19 cellular contexts compared by ENCODE assay signal in genomic region chr3:112579697-112580096, GRCh38. TPM values are rescaled to one million over a fixed set of nuclear protein-coding genes. Genes with fewer than 3 reads are reported as not detected.
DNase-seq lines count a peak whose midpoint lies in the region; ATAC-seq and TF ChIP-seq lines count a peak whose summit lies in the region.
"Had no signal": no experiment of that assay in that cellular context is flagged by ENCODE, and none has a peak within 500 bp of the region (broad histone marks: within the 10 kb centered on the region; RNA-seq: fewer than 3 reads in every experiment).

No MANE protein-coding gene starts in this region.

- peak overlapping the region; percentile 85 for H3K27ac ChIP-seq in ACC112 (ENCODE audit: low read depth, low read length)
- H3K27ac ChIP-seq in neutrophil = peak overlapping the region; percentile 73
- H3K27ac ChIP-seq in hepatocyte = no peak overlapping the region
- H3K27ac ChIP-seq: lower lobe of right lung, prostate gland had no signal

- WGBS in hepatocyte (ENCODE audit: low lambda C conversion rate, missing lambda C conversion rate) = 96% methylated on average over 3 of the region's 3 CpGs

- no peaks in the 10 kb centered on the region for H3K9me3 Mint-ChIP-seq in HFFc6
- no peaks in the 10 kb centered on the region for H3K9me3 Mint-ChIP-seq in dendritic cell treated with granulocyte-macrophage colony-stimulating factor and Interleukin-4, amounts not matched to agents 40 ng/mL and 50 ng/mL, for 4 days
- no peaks in the 10 kb centered on the region for H3K9me3 Mint-ChIP-seq in progenitor cell of endocrine pancreas (ENCODE audit: low read depth)
- H3K9me3 Mint-ChIP-seq: activated T-helper 17 cell treated with anti-CD3 and anti-CD28 coated beads, Interleukin-2, amount 50 U/mL, for 72 hours; naive thymus-derived CD4-positive, alpha-beta T cell had no signal

- H3K27me3 Mint-ChIP-seq in HFFc6 (ENCODE audit: insufficient read depth) (no peaks in the 10 kb centered on the region), progenitor cell of endocrine pancreas (no peaks in the 10 kb centered on the region)
- H3K27me3 Mint-ChIP-seq in dendritic cell treated with granulocyte-macrophage colony-stimulating factor and Interleukin-4, amounts not matched to agents 40 ng/mL and 50 ng/mL, for 4 days = no peaks in the 10 kb centered on the region
- H3K27me3 Mint-ChIP-seq: activated T-helper 17 cell treated with anti-CD3 and anti-CD28 coated beads, Interleukin-2, amount 50 U/mL, for 72 hours; naive thymus-derived CD4-positive, alpha-beta T cell; T-helper 17 cell had no signal

- no peaks in the 10 kb centered on the region for H4K20me1 ChIP-seq in hepatocyte (ENCODE audit: insufficient read depth, poor library complexity, severe bottlenecking)

- peaks cover 10% of the 10 kb centered on the region for H3K36me3 Mint-ChIP-seq in HFFc6 (ENCODE audit: low read depth)
- H3K36me3 Mint-ChIP-seq in dendritic cell treated with granulocyte-macrophage colony-stimulating factor and Interleukin-4, amounts not matched to agents 40 ng/mL and 50 ng/mL, for 4 days (ENCODE audit: low read depth) = peaks cover 41% of the 10 kb centered on the region
- peaks cover 4% of the 10 kb centered on the region for H3K36me3 Mint-ChIP-seq in progenitor cell of endocrine pancreas (ENCODE audit: insufficient read depth)

- H3K9me2 ChIP-seq in hepatocyte (replicated peaks; ENCODE audit: insufficient read depth) = no peaks in the 10 kb centered on the region

- H3K27ac Mint-ChIP-seq in HFFc6 (peak overlapping the region; percentile 79), progenitor cell of endocrine pancreas (no peak overlapping the region)
- peak overlapping the region; percentile 35 for H3K27ac Mint-ChIP-seq in dendritic cell treated with granulocyte-macrophage colony-stimulating factor and Interleukin-4, amounts not matched to agents 40 ng/mL and 50 ng/mL, for 4 days
- H3K27ac Mint-ChIP-seq: activated T-helper 17 cell treated with anti-CD3 and anti-CD28 coated beads, Interleukin-2, amount 50 U/mL, for 72 hours; T-helper 17 cell had no signal

- no peak for TF ChIP-seq CTCF in HFFc6 (IDR thresholded peaks at IDR 0.05)
- TF ChIP-seq CTCF in neutrophil (IDR thresholded peaks at IDR 0.05) = no peak
- no peak for TF ChIP-seq CTCF in hepatocyte (IDR thresholded peaks at IDR 0.05; ENCODE audit: poor library complexity)
- TF ChIP-seq CTCF in progenitor cell of endocrine pancreas (IDR thresholded peaks at IDR 0.05; ENCODE audit: unreplicated experiment) = no peak

- H3K4me3 ChIP-seq in ACC112 (ENCODE audit: low read depth, low read length) = no peak overlapping the region
- H3K4me3 ChIP-seq in neutrophil (ENCODE audit: low read depth in 1 of 2, low read length in 1 of 2) = no peak overlapping the region
- H3K4me3 ChIP-seq in hepatocyte = no peak overlapping the region
- H3K4me3 ChIP-seq: GM12878, lower lobe of right lung, prostate gland had no signal

- H3K4me1 Mint-ChIP-seq in HFFc6 (ENCODE audit: low read depth) (peaks cover 32% of the 10 kb centered on the region), progenitor cell of endocrine pancreas (ENCODE audit: low read depth) (no peaks in the 10 kb centered on the region)
- peaks cover 14% of the 10 kb centered on the region for H3K4me1 Mint-ChIP-seq in dendritic cell treated with granulocyte-macrophage colony-stimulating factor and Interleukin-4, amounts not matched to agents 40 ng/mL and 50 ng/mL, for 4 days (ENCODE audit: low read depth)

- DNase-seq in HFFc6 (peak; percentile 76), islet precursor cell (no peak), hepatocyte (ENCODE audit: low spot score) (no peak), progenitor cell of endocrine pancreas (ENCODE audit: low spot score, unreplicated experiment) (no peak)
- DNase-seq: lower lobe of right lung; naive thymus-derived CD4-positive, alpha-beta T cell; NCI-H1048; NCI-H2081; NCI-H510A; SHP77; stimulated activated naive CD4-positive, alpha-beta T cell; T-helper 17 cell had no signal

- H3K36me3 ChIP-seq in ACC112 (ENCODE audit: insufficient read depth, low read length) (peaks cover 4% of the 10 kb centered on the region; the same call in 1 of the 2 replicates), neutrophil (peaks cover 42% of the 10 kb centered on the region), hepatocyte (replicated peaks; ENCODE audit: insufficient read depth, low read depth) (no peaks in the 10 kb centered on the region)
- H3K36me3 ChIP-seq: prostate gland had no signal

- ATAC-seq in HG02938 (IDR thresholded peaks at IDR 0.05; ENCODE audit: unreplicated experiment) = no peak
- ATAC-seq: activated T-helper 17 cell treated with anti-CD3 and anti-CD28 coated beads, Interleukin-2, amount 50 U/mL, for 72 hours; GM12878 had no signal

- H3K27me3 ChIP-seq in ACC112 (ENCODE audit: insufficient read depth, low read length) (no peaks in the 10 kb centered on the region), neutrophil (no peaks in the 10 kb centered on the region), hepatocyte (no peaks in the 10 kb centered on the region)

- intact Hi-C loops in dendritic cell treated with granulocyte-macrophage colony-stimulating factor and Interleukin-4, amounts not matched to agents 40 ng/mL and 50 ng/mL, for 4 days (cut with micrococcal nuclease) = loop anchor here (10.0 kb wide), 2 partner anchors 55 to 125 kb away; no protein-coding TSS in a partner anchor

- no peaks in the 10 kb centered on the region for H3K9me3 ChIP-seq in neutrophil
- no peaks in the 10 kb centered on the region for H3K9me3 ChIP-seq in hepatocyte (ENCODE audit: low read depth)
- H3K9me3 ChIP-seq: lower lobe of right lung, prostate gland had no signal

- peaks cover 28% of the 10 kb centered on the region for H3K4me1 ChIP-seq in ACC112 (ENCODE audit: control insufficient read depth, insufficient read depth, low read length, unreplicated experiment)
- H3K4me1 ChIP-seq in neutrophil (ENCODE audit: control insufficient read depth in 1 of 2, insufficient read depth in 1 of 2, low read depth in 1 of 2, low read length in 1 of 2) = peaks cover 24 to 29% of the 10 kb centered on the region in 2 experiments
- no peaks in the 10 kb centered on the region for H3K4me1 ChIP-seq in hepatocyte (ENCODE audit: insufficient read depth)
- H3K4me1 ChIP-seq: lower lobe of right lung, prostate gland had no signal

- H2AFZ ChIP-seq in ACC112 (ENCODE audit: low read length, unreplicated experiment) = no peak overlapping the region
- no peak overlapping the region for H2AFZ ChIP-seq in hepatocyte

- no peak overlapping the region for H3K4me2 ChIP-seq in hepatocyte

- H3K79me2 ChIP-seq in ACC112 (ENCODE audit: control insufficient read depth, insufficient read depth, low read length, unreplicated experiment) = no peaks in the 10 kb centered on the region
- no peaks in the 10 kb centered on the region for H3K79me2 ChIP-seq in hepatocyte

- no peak overlapping the region for H3K4me3 Mint-ChIP-seq in HFFc6
- no peak overlapping the region for H3K4me3 Mint-ChIP-seq in dendritic cell treated with granulocyte-macrophage colony-stimulating factor and Interleukin-4, amounts not matched to agents 40 ng/mL and 50 ng/mL, for 4 days
- no peak overlapping the region for H3K4me3 Mint-ChIP-seq in progenitor cell of endocrine pancreas (ENCODE audit: low read depth)
- H3K4me3 Mint-ChIP-seq: activated T-helper 17 cell treated with anti-CD3 and anti-CD28 coated beads, Interleukin-2, amount 50 U/mL, for 72 hours; naive thymus-derived CD4-positive, alpha-beta T cell; T-helper 17 cell had no signal

RNA-seq across cellular contexts. Expression of gene SLC35A5, which starts 17.9 kb away (rescaled TPM):
- total RNA-seq in HFFc6 (2021; fragmentation: NEBNext Ultra II Directional; extraction: Animal tissue kit (Norgen Biotek cat#: 25700)) = 10 to 100 TPM; 29.2 to 37.3 (median 35.0) TPM
- total RNA-seq in hepatocyte (52.9 and 56.8 TPM in 2 replicates), progenitor cell of endocrine pancreas (33.8 and 36.8 TPM in 2 replicates)
- 30.5 and 30.8 TPM in 2 replicates for polyA plus RNA-seq in hepatocyte

RNA-seq across cellular contexts. Expression of gene ATG3, which starts 17.9 kb away (rescaled TPM):
- 10 to 100 TPM; 61.8 to 75.9 (median 71.5) TPM for total RNA-seq in HFFc6 (2021; fragmentation: NEBNext Ultra II Directional; extraction: Animal tissue kit (Norgen Biotek cat#: 25700))
- total RNA-seq in hepatocyte (33.7 and 40.7 TPM in 2 replicates), progenitor cell of endocrine pancreas (26.9 and 30.8 TPM in 2 replicates)
- 60.2 and 62.5 TPM in 2 replicates for polyA plus RNA-seq in hepatocyte
